In genomic region chr14:100851586-100851916, GRCh38 we compare ENCODE assay signal across 12 cellular contexts. TPM values are rescaled to one million over a fixed set of nuclear protein-coding genes. Genes with fewer than 3 reads are reported as not detected.
DNase-seq lines count a peak whose midpoint lies in the region; ATAC-seq, FAIRE-seq and TF ChIP-seq lines count a peak whose summit lies in the region.
"Had no signal": no experiment of that assay in that cellular context is flagged by ENCODE, and none has a peak within 500 bp of the region (broad histone marks: within the 10 kb centered on the region; RNA-seq: fewer than 3 reads in every experiment).

No MANE protein-coding gene starts in this region.

- H3K4me1 Mint-ChIP-seq in T-helper 1 cell treated with Interleukin-12 subunit alpha and Interleukin-12 subunit beta and Interleukin-4 antibody, amounts not matched to agents 30 μg/mL and 1 μg/mL, for 36 hours (ENCODE audit: low read depth), result no peaks in the 10 kb centered on the region
- H3K4me1 Mint-ChIP-seq in HFFc6 (ENCODE audit: low read depth), result peaks cover 12% of the 10 kb centered on the region

- H3K9me3 Mint-ChIP-seq in T-helper 1 cell treated with Interleukin-12 subunit alpha and Interleukin-12 subunit beta and Interleukin-4 antibody, amounts not matched to agents 30 μg/mL and 1 μg/mL, for 36 hours, result no peaks in the 10 kb centered on the region
- no peaks in the 10 kb centered on the region for H3K9me3 Mint-ChIP-seq in HFFc6
- H3K9me3 Mint-ChIP-seq: CD8-positive, alpha-beta memory T cell had no signal

- H3K27me3 ChIP-seq in K562 (ENCODE audit: control insufficient read depth in 2 of 2, insufficient read depth in 2 of 2, low read length in 2 of 2) (no peaks in the 10 kb centered on the region), vagina (no peaks in the 10 kb centered on the region)

- DNase-seq in T-helper 1 cell (no peak), HFFc6 (no peak), K562 (ENCODE audit: extremely low read depth in 1 of 4, low spot score in 3 of 4) (no peak), vagina (ENCODE audit: extremely low spot score in 2 of 2) (no peak), NCI-H1694 (lab: John Stamatoyannopoulos, UW) (no peak), COR-L47 (lab: John Stamatoyannopoulos, UW) (no peak)
- DNase-seq: IMR-90 had no signal

- FAIRE-seq in K562 (lab: Jason Lieb, UNC), result no peak

- in situ Hi-C loops in K562 (cut with MboI), result no loop called here

- BruUV-seq in K562 (replicated peaks; lab: Mats Ljungman, UMichigan), result no TSS peak

- TF ChIP-seq CTCF in HFFc6 (IDR thresholded peaks at IDR 0.05) (no peak), K562 (IDR thresholded peaks at IDR 0.05 in 2 of 3, conservative IDR thresholded peaks at IDR 0.05 in 1 of 3; ENCODE audit: insufficient read depth in 2 of 3, low read depth in 1 of 3, low read length in 3 of 3) (no peak), vagina (IDR thresholded peaks at IDR 0.05) (no peak)

- peak overlapping the region; percentile 9 for H3K27ac Mint-ChIP-seq in T-helper 1 cell treated with Interleukin-12 subunit alpha and Interleukin-12 subunit beta and Interleukin-4 antibody, amounts not matched to agents 30 μg/mL and 1 μg/mL, for 36 hours
- peak overlapping the region; percentile 50 for H3K27ac Mint-ChIP-seq in HFFc6

- no peak for TF ChIP-seq RAD21 in K562 (CRISPR knock-in tag; conservative IDR thresholded peaks at IDR 0.05 in 1 of 2, IDR thresholded peaks at IDR 0.05 in 1 of 2)

- CTCF ChIA-PET in K562 (lab: Yijun Ruan, JAX; ENCODE audit: low intra/inter-chr PET ratio), result interaction anchor here (0.6 to 2.2 kb wide), 3 partner anchors 49 to 72 kb away, joined by 3 to 13 read pairs (median 3); no protein-coding TSS in a partner anchor

- H2AFZ ChIP-seq in K562 (ENCODE audit: low read depth, low read length), result peak overlapping the region; percentile 63; the same call in 1 of the 2 replicates

- H3K9ac ChIP-seq in K562 (ENCODE audit: insufficient read depth in 1 of 2, low read depth in 2 of 2, low read length in 2 of 2), result no peak overlapping the region

- H3K9me1 ChIP-seq in K562 (ENCODE audit: control insufficient read depth, insufficient read depth, low read length), result no peaks in the 10 kb centered on the region

- H4K20me1 ChIP-seq in K562 (replicated peaks; ENCODE audit: control insufficient read depth, insufficient read depth, low read length), result no peaks in the 10 kb centered on the region

- intact Hi-C loops in K562 (cut with micrococcal nuclease) (loop anchor here (1.0 kb wide), 2 partner anchors 49 to 188 kb away; no protein-coding TSS in a partner anchor), vagina (cut with DNase I) (loop anchor here (10.0 kb wide), 1 partner anchor 773 kb away; no protein-coding TSS in a partner anchor)

- TF ChIP-seq POLR2A in K562 (conservative IDR thresholded peaks at IDR 0.05), result no peak
- no peak for TF ChIP-seq POLR2A in vagina (IDR thresholded peaks at IDR 0.05)

- H3K27ac ChIP-seq in K562 (ENCODE audit: extremely low read depth, low read depth, low read length) (no peak overlapping the region), vagina (peak overlapping the region; percentile 66)
- H3K27ac ChIP-seq: 22Rv1 had no signal

- POLR2A ChIA-PET in K562 (lab: Yijun Ruan, JAX), result interaction anchor here (1.3 kb wide), 1 partner anchor 14 kb away, joined by 4 read pairs; no protein-coding TSS in a partner anchor

- H3K79me2 ChIP-seq in K562 (ENCODE audit: control insufficient read depth, insufficient read depth, low read length), result no peaks in the 10 kb centered on the region

- H3K4me3 ChIP-seq in K562 (no peak overlapping the region), vagina (no peak overlapping the region)

- no peaks in the 10 kb centered on the region for H3K36me3 Mint-ChIP-seq in T-helper 1 cell treated with Interleukin-12 subunit alpha and Interleukin-12 subunit beta and Interleukin-4 antibody, amounts not matched to agents 30 μg/mL and 1 μg/mL, for 36 hours (ENCODE audit: low read depth)
- no peaks in the 10 kb centered on the region; the same call in 1 of the 2 replicates for H3K36me3 Mint-ChIP-seq in HFFc6 (ENCODE audit: low read depth)
- H3K36me3 Mint-ChIP-seq: CD8-positive, alpha-beta memory T cell had no signal

- no peaks in the 10 kb centered on the region for H3K27me3 Mint-ChIP-seq in T-helper 1 cell treated with Interleukin-12 subunit alpha and Interleukin-12 subunit beta and Interleukin-4 antibody, amounts not matched to agents 30 μg/mL and 1 μg/mL, for 36 hours (ENCODE audit: low read depth)
- H3K27me3 Mint-ChIP-seq in HFFc6 (ENCODE audit: insufficient read depth), result peaks cover 14% of the 10 kb centered on the region
- H3K27me3 Mint-ChIP-seq: CD8-positive, alpha-beta memory T cell had no signal

- WGBS in K562 (ENCODE audit: insufficient coverage, low coverage, missing lambda C conversion rate), result 62% methylated on average over 8 of the region's 13 CpGs

- H3K36me3 ChIP-seq in K562 (ENCODE audit: control insufficient read depth, insufficient read depth, low read length), result no peaks in the 10 kb centered on the region
- H3K36me3 ChIP-seq in vagina, result no peaks in the 10 kb centered on the region

- H3K4me1 ChIP-seq in K562 (replicated peaks in 1 of 2; ENCODE audit: control insufficient read depth in 2 of 2, insufficient read depth in 2 of 2, low read length in 2 of 2) (peaks cover 2 to 14% of the 10 kb centered on the region in 2 experiments; a peak in 3 of 5 replicates), vagina (peaks cover 18% of the 10 kb centered on the region)

- no peak overlapping the region for H3K4me3 Mint-ChIP-seq in T-helper 1 cell treated with Interleukin-12 subunit alpha and Interleukin-12 subunit beta and Interleukin-4 antibody, amounts not matched to agents 30 μg/mL and 1 μg/mL, for 36 hours
- no peak overlapping the region for H3K4me3 Mint-ChIP-seq in HFFc6
- H3K4me3 Mint-ChIP-seq: CD8-positive, alpha-beta memory T cell had no signal

- ATAC-seq in K562, result no peak

- no peaks in the 10 kb centered on the region for H3K9me3 ChIP-seq in K562 (replicated peaks; ENCODE audit: control insufficient read depth, insufficient read depth, low read depth, low read length)
- H3K9me3 ChIP-seq in vagina, result no peaks in the 10 kb centered on the region

- no peak for TF ChIP-seq EP300 in K562 (IDR thresholded peaks at IDR 0.05; ENCODE audit: low read length)

- no peak overlapping the region for H3K4me2 ChIP-seq in K562 (ENCODE audit: insufficient read depth, low read length)

TF ChIP-seq in K562, 482 proteins besides CTCF, POLR2A, EP300 and RAD21:
- TF ChIP-seq ZNF263 (CRISPR knock-in tag; IDR thresholded peaks at IDR 0.05; ENCODE audit: borderline replicate concordance), result peak; percentile 35; the same call in 1 of the 2 replicates
- no peak for TF ChIP-seq RBM22 (IDR thresholded peaks at IDR 0.05; ENCODE audit: low read depth, low read length, poor library complexity, severe bottlenecking)

RNA-seq across cellular contexts. Expression of gene MEG3, which starts 25.6 kb away (rescaled TPM):
- total RNA-seq in HFFc6 (2021; fragmentation: NEBNext Ultra II Directional; extraction: Animal tissue kit (Norgen Biotek cat#: 25700)), result 100 to 1,000 TPM; 151 to 262 (median 250) TPM
- total RNA-seq in K562 (2011; cell fraction: chromatin; rRNA removed; ENCODE audit: low replicate concordance), result 6.3 and 7.3 TPM in 2 replicates
- 3.7 TPM in 2 replicates for total RNA-seq in K562 (2011; cell fraction: nucleolus; rRNA removed)
- 5.4 and 7.5 TPM in 2 replicates for total RNA-seq in K562 (2011; cell fraction: nucleoplasm; rRNA removed)
- total RNA-seq in K562 (2014; rRNA removed) (0.37 and 0.77 TPM in 2 replicates), K562 (2014; rRNA removed; fragmentation: Illumina TruSeq; extraction: Trizol) (0.69 and 1.1 TPM in 2 replicates), K562 (2015; rRNA removed; fragmentation: Illumina TruSeq; extraction: Trizol) (0.83 and 1.3 TPM in 2 replicates), K562 (2021) (2.7 and 3.8 TPM in 2 replicates), vagina (126 TPM)
- polyA plus RNA-seq in K562 (2011; rRNA removed) (0.05 TPM in 1 of 2 replicates, not detected in the other), K562 (2014; fragmentation: Illumina TruSeq; extraction: Trizol) (2.4 TPM in 2 replicates), K562 (2014; fragmentation: Nextera tagmentation; extraction: Ambion mirVana) (under 1 TPM; 0.10 to 0.15 TPM), K562 (2014; rRNA removed) (3.9 and 5.3 TPM in 2 replicates)
- 0.06 and 0.09 TPM in 2 replicates for polyA plus RNA-seq in K562 (2011; cell fraction: cytosol; rRNA removed)
- polyA plus RNA-seq in K562 (2011; cell fraction: nucleus; rRNA removed), result 0.04 and 0.36 TPM in 2 replicates
- polyA plus RNA-seq in K562 (2012), result 2.7 and 17.3 TPM in 2 replicates
- polyA minus RNA-seq in K562 (2011; rRNA and poly(A)+ RNA removed), result not detected in 2 replicates
- polyA minus RNA-seq in K562 (2011; cell fraction: cytosol; rRNA and poly(A)+ RNA removed), result not detected in 2 replicates
- polyA minus RNA-seq in K562 (2011; cell fraction: nucleus; rRNA and poly(A)+ RNA removed), result not detected in 2 replicates
- total RNA-seq: H4 had no signal
- polyA plus RNA-seq: CD8-positive, alpha-beta memory T cell had no signal

RNA-seq across cellular contexts. Expression of gene RTL1, which starts 52.0 kb away (rescaled TPM):
- not detected for total RNA-seq in HFFc6 (2021; fragmentation: NEBNext Ultra II Directional; extraction: Animal tissue kit (Norgen Biotek cat#: 25700))
- total RNA-seq in K562 (2011; cell fraction: chromatin; rRNA removed; ENCODE audit: low replicate concordance), result not detected in 2 replicates
- total RNA-seq in K562 (2011; cell fraction: nucleolus; rRNA removed), result not detected in 2 replicates
- not detected in 2 replicates for total RNA-seq in K562 (2011; cell fraction: nucleoplasm; rRNA removed)
- total RNA-seq in K562 (2014; rRNA removed) (not detected in 2 replicates), K562 (2014; rRNA removed; fragmentation: Illumina TruSeq; extraction: Trizol) (not detected in 2 replicates), K562 (2015; rRNA removed; fragmentation: Illumina TruSeq; extraction: Trizol) (not detected in 2 replicates), K562 (2021) (not detected in 2 replicates), vagina (not detected)
- polyA plus RNA-seq in K562 (2011; rRNA removed) (not detected in 2 replicates), K562 (2014; fragmentation: Illumina TruSeq; extraction: Trizol) (not detected in 2 replicates), K562 (2014; fragmentation: Nextera tagmentation; extraction: Ambion mirVana) (not detected), K562 (2014; rRNA removed) (not detected in 2 replicates)
- polyA plus RNA-seq in K562 (2011; cell fraction: cytosol; rRNA removed), result 0.03 TPM in 1 of 2 replicates, not detected in the other
- polyA plus RNA-seq in K562 (2011; cell fraction: nucleus; rRNA removed), result 0.04 TPM in 1 of 2 replicates, not detected in the other
- 0.03 and 0.04 TPM in 2 replicates for polyA plus RNA-seq in K562 (2012)
- polyA minus RNA-seq in K562 (2011; rRNA and poly(A)+ RNA removed), result not detected in 2 replicates
- polyA minus RNA-seq in K562 (2011; cell fraction: cytosol; rRNA and poly(A)+ RNA removed), result 0.19 TPM in 1 of 2 replicates, not detected in the other
- polyA minus RNA-seq in K562 (2011; cell fraction: nucleus; rRNA and poly(A)+ RNA removed), result not detected in 2 replicates
- total RNA-seq: CD8-positive, alpha-beta memory T cell; H4; IMR-90 had no signal
- polyA plus RNA-seq: BJ; CD8-positive, alpha-beta memory T cell; IMR-90 had no signal

Comparison
In these comparisons a context has a peak if more than half of its experiments do, and no peak if none do; other contexts are left out.
1. RNA of gene MEG3, which starts 25.6 kb away (total RNA-seq): 151 to 262 TPM in HFFc6 and 126 TPM in vagina (single experiment); 0.37 to 7.5 TPM in K562; every median in the first group is over 10 times any median in the second.